In the genomic region with DNA sequence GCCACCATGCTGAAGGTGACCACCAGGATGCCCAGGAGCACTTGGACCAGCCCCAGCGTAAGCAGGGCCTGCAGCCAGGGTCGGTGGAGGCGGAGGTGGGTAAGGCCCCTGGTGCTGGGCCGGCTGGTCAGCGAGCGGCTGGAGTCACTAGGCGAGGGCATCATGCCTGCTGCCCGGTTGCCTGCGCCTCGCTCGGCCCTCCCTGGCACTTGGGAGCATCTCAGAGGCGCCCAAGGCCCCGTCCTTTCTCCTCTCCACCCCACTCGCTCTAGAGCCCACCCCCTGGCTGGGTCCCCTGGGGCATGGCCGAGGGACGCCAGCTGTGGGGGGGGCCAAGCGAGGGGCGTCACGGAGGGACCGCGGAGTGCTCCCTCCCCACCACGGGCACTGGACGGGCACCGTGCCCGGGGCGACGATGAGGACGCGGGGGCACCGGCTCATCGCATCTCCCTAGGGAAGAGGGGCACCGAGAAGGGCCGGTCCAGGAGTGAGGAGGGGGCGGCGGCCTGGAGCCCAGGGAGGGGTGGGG, we compare ENCODE assay signal across 8 cellular contexts. TPM values are rescaled to one million over a fixed set of nuclear protein-coding genes. Genes with fewer than 3 reads are reported as not detected.
DNase-seq lines count a peak whose midpoint lies in the region; ATAC-seq and TF ChIP-seq lines count a peak whose summit lies in the region.

No MANE protein-coding gene starts in this region.

- H3K36me3 Mint-ChIP-seq in CD8-positive, alpha-beta memory T cell = peaks cover 6 to 28% (median 8%) of the 10 kb centered on the region in 3 donors

- peak overlapping the region; percentile 85 for H3K23ac ChIP-seq in mesendoderm (ENCODE audit: low read length)

- H3K79me2 ChIP-seq in mesendoderm (ENCODE audit: control insufficient read depth, insufficient read depth, low read length) = no peaks in the 10 kb centered on the region

- no peaks in the 10 kb centered on the region for H3K27me3 ChIP-seq in CD8-positive, alpha-beta memory T cell (ENCODE audit: insufficient read depth, low read length, poor library complexity, severe bottlenecking)
- no peaks in the 10 kb centered on the region for H3K27me3 ChIP-seq in mesendoderm (ENCODE audit: insufficient read depth, low read length, poor library complexity)
- H3K27me3 ChIP-seq in vagina = no peaks in the 10 kb centered on the region

- peak overlapping the region; percentile 74 for H3K4me2 ChIP-seq in mesendoderm (ENCODE audit: low read length)

- peak overlapping the region; percentile 85 for H3K9ac ChIP-seq in mesendoderm (ENCODE audit: low read length)

- no peak overlapping the region for H3K27ac ChIP-seq in CD8-positive, alpha-beta memory T cell (ENCODE audit: low read depth, low read length)
- H3K27ac ChIP-seq in mesendoderm (ENCODE audit: low read depth, low read length) = no peak overlapping the region
- peak overlapping the region; percentile 96 for H3K27ac ChIP-seq in vagina

- no peak overlapping the region for H2BK5ac ChIP-seq in mesendoderm (ENCODE audit: low read length)

- no peak for TF ChIP-seq POLR2A in vagina (IDR thresholded peaks at IDR 0.05)

- H2BK120ac ChIP-seq in mesendoderm (ENCODE audit: low read depth, low read length) = no peak overlapping the region

- H3K4me1 ChIP-seq in CD8-positive, alpha-beta memory T cell (ENCODE audit: insufficient read depth, low read length) = peaks cover 7% of the 10 kb centered on the region
- H3K4me1 ChIP-seq in mesendoderm (ENCODE audit: control insufficient read depth, low read depth, low read length) (peaks cover 8% of the 10 kb centered on the region), vagina (peaks cover 32% of the 10 kb centered on the region)

- CTCF ChIA-PET in CD8-positive, alpha-beta memory T cell (lab: Charles Lee) = interaction anchor here (1.0 kb wide), 1 partner anchor 48 kb away, joined by 4 read pairs; a partner anchor contains a TSS

- no peaks in the 10 kb centered on the region for H3K9me3 ChIP-seq in CD8-positive, alpha-beta memory T cell (ENCODE audit: low read length)
- no peaks in the 10 kb centered on the region for H3K9me3 ChIP-seq in vagina

- ATAC-seq in left lobe of liver = no peak

- TF ChIP-seq CTCF in choroid plexus epithelial cell (conservative IDR thresholded peaks at IDR 0.05; ENCODE audit: low read depth, low read length) (no peak), vagina (IDR thresholded peaks at IDR 0.05) (no peak)

- no peak overlapping the region for H4K8ac ChIP-seq in mesendoderm (ENCODE audit: low read depth, low read length)

- H3K4me3 ChIP-seq in CD8-positive, alpha-beta memory T cell (ENCODE audit: low read length) = peak overlapping the region; percentile 49
- H3K4me3 ChIP-seq in choroid plexus epithelial cell (ENCODE audit: low read depth, low read length) (peak overlapping the region; percentile 85), mesendoderm (ENCODE audit: low read length) (peak overlapping the region; percentile 69), vagina (peak overlapping the region; percentile 78 to 86)

- no peak for DNase-seq in CD8-positive, alpha-beta memory T cell
- DNase-seq in LHCN-M2 (ENCODE audit: low read depth) = peak; percentile 31
- no peak for DNase-seq in choroid plexus epithelial cell (ENCODE audit: low read depth)
- no peak for DNase-seq in mesendoderm
- no peak for DNase-seq in vagina (ENCODE audit: extremely low spot score in 2 of 2)
- no peak for DNase-seq in NCI-H226
- no peak for DNase-seq in mesenteric fat pad (ENCODE audit: low spot score)
- no peak for DNase-seq in left lobe of liver (ENCODE audit: low spot score)

- H3K9me3 Mint-ChIP-seq in CD8-positive, alpha-beta memory T cell = no peaks in the 10 kb centered on the region

- no CpG with 5 or more reads among the region's 35 CpGs for WGBS in mesendoderm (ENCODE audit: extremely low coverage, insufficient coverage, low lambda C conversion rate)

- H3K4me1 Mint-ChIP-seq in CD8-positive, alpha-beta memory T cell = peaks cover 26 to 39% (median 38%) of the 10 kb centered on the region in 3 donors

- H3K79me1 ChIP-seq in mesendoderm (ENCODE audit: low read length) = peaks cover 4% of the 10 kb centered on the region

- H3K4me3 Mint-ChIP-seq in CD8-positive, alpha-beta memory T cell = peak overlapping the region in 6 of 7 donors; percentile 75 to 91 (median 82)

- peak overlapping the region; percentile 59 for H2AK5ac ChIP-seq in mesendoderm (ENCODE audit: low read length)

- H3K4ac ChIP-seq in mesendoderm (ENCODE audit: low read depth, low read length) = peak overlapping the region; percentile 42

- no peaks in the 10 kb centered on the region for H3K27me3 Mint-ChIP-seq in CD8-positive, alpha-beta memory T cell

- peaks cover 11% of the 10 kb centered on the region for H3K36me3 ChIP-seq in CD8-positive, alpha-beta memory T cell (ENCODE audit: insufficient read depth, low read length)
- H3K36me3 ChIP-seq in mesendoderm (ENCODE audit: control insufficient read depth, insufficient read depth, low read length) (peaks cover 3% of the 10 kb centered on the region), vagina (peaks cover 0 to 8% of the 10 kb centered on the region in 2 donors)

- peak overlapping the region; percentile 12 for H3K18ac ChIP-seq in mesendoderm (ENCODE audit: low read length)

- POLR2A ChIA-PET in CD8-positive, alpha-beta memory T cell (lab: Charles Lee) = interaction anchor here (0.6 kb wide), 1 partner anchor 62 kb away, joined by 6 read pairs; no protein-coding TSS in a partner anchor

- peak overlapping the region; percentile 95 for H3K56ac ChIP-seq in mesendoderm (ENCODE audit: low read length)

- intact Hi-C loops in vagina (cut with DNase I) = loop anchor here (5.0 kb wide), 2 partner anchors 68 to 338 kb away; a partner anchor contains a TSS

- H2BK15ac ChIP-seq in mesendoderm (replicated peaks; ENCODE audit: low read depth) = no peak overlapping the region

- H3K27ac Mint-ChIP-seq in CD8-positive, alpha-beta memory T cell = peak overlapping the region in 4 of 8 donors; percentile 38 to 70 (median 54)

- H4K5ac ChIP-seq in mesendoderm (ENCODE audit: low read length) = no peak overlapping the region

RNA-seq across cellular contexts. Expression of a gene that starts 0.5 kb away (rescaled TPM):
- total RNA-seq in CD8-positive, alpha-beta memory T cell = 10 to 100 TPM; 39.1 to 41.5 TPM
- polyA plus RNA-seq in CD8-positive, alpha-beta memory T cell = 1.7 TPM
- total RNA-seq in LHCN-M2 (2014; rRNA removed) = 7.8 and 15.6 TPM in 2 replicates
- polyA plus RNA-seq in LHCN-M2 (2012) = 29.3 TPM
- polyA plus RNA-seq in mesendoderm (2013, experiment 1 of 2) = 28.0 TPM
- 27.0 TPM for polyA plus RNA-seq in mesendoderm (2013, experiment 2 of 2)
- total RNA-seq in vagina = 21.1 TPM
- 25.2 TPM for total RNA-seq in mesenteric fat pad
- 9.6 TPM for total RNA-seq in left lobe of liver

RNA-seq across cellular contexts. Expression of a gene that starts 7.4 kb away (rescaled TPM):
- total RNA-seq in CD8-positive, alpha-beta memory T cell = 100 to 1,000 TPM; 152 to 158 TPM
- polyA plus RNA-seq in CD8-positive, alpha-beta memory T cell = 179 TPM
- total RNA-seq in LHCN-M2 (2014; rRNA removed) (83.7 and 101 TPM in 2 replicates), vagina (44.7 TPM), mesenteric fat pad (69.7 TPM), left lobe of liver (24.9 TPM)
- 119 TPM for polyA plus RNA-seq in LHCN-M2 (2012)
- polyA plus RNA-seq in mesendoderm (2013, experiment 1 of 2) = 51.3 TPM
- polyA plus RNA-seq in mesendoderm (2013, experiment 2 of 2) = 49.6 TPM

RNA-seq across cellular contexts. Expression of a gene that starts 18.5 kb away (rescaled TPM):
- total RNA-seq in CD8-positive, alpha-beta memory T cell = 10 to 100 TPM; 78.3 to 79.8 TPM
- 20.2 TPM for polyA plus RNA-seq in CD8-positive, alpha-beta memory T cell
- total RNA-seq in LHCN-M2 (2014; rRNA removed) (23.7 and 26.9 TPM in 2 replicates), vagina (48.1 TPM), mesenteric fat pad (34.7 TPM), left lobe of liver (22.6 TPM)
- 14.4 TPM for polyA plus RNA-seq in LHCN-M2 (2012)
- 51.4 TPM for polyA plus RNA-seq in mesendoderm (2013, experiment 1 of 2)
- 48.2 TPM for polyA plus RNA-seq in mesendoderm (2013, experiment 2 of 2)

RNA-seq across cellular contexts. Expression of a gene that starts 22.5 kb away (rescaled TPM):
- total RNA-seq in CD8-positive, alpha-beta memory T cell = 1 to 10 TPM; 3.2 to 3.7 TPM
- 0.18 TPM for polyA plus RNA-seq in CD8-positive, alpha-beta memory T cell
- 1.8 and 2.1 TPM in 2 replicates for total RNA-seq in LHCN-M2 (2014; rRNA removed)
- polyA plus RNA-seq in LHCN-M2 (2012) = 2.2 TPM
- polyA plus RNA-seq in mesendoderm (2013, experiment 1 of 2) = 1.5 TPM
- polyA plus RNA-seq in mesendoderm (2013, experiment 2 of 2) = 1.4 TPM
- total RNA-seq in vagina = 4.2 TPM
- total RNA-seq in mesenteric fat pad = 3.3 TPM
- total RNA-seq in left lobe of liver = 2.5 TPM

RNA-seq across cellular contexts. Expression of a gene that starts 46.3 kb away (rescaled TPM):
- 10 to 100 TPM; 67.6 to 73.2 TPM for total RNA-seq in CD8-positive, alpha-beta memory T cell
- polyA plus RNA-seq in CD8-positive, alpha-beta memory T cell = 43.7 TPM
- total RNA-seq in LHCN-M2 (2014; rRNA removed) (47.6 and 49.1 TPM in 2 replicates), vagina (29.5 TPM), mesenteric fat pad (40.0 TPM), left lobe of liver (22.6 TPM)
- polyA plus RNA-seq in LHCN-M2 (2012) = 66.7 TPM
- polyA plus RNA-seq in mesendoderm (2013, experiment 1 of 2) = 40.8 TPM
- polyA plus RNA-seq in mesendoderm (2013, experiment 2 of 2) = 40.6 TPM
